ENCODE assay signal across 29 cellular contexts in genomic region chr20:38106461-38106860, GRCh38. TPM values are rescaled to one million over a fixed set of nuclear protein-coding genes. Genes with fewer than 3 reads are reported as not detected.
"Had no signal": no experiment of that assay in that cellular context is flagged by ENCODE, and none has a peak within 500 bp of the region (broad histone marks: within the 10 kb centered on the region; RNA-seq: fewer than 3 reads in every experiment).

No MANE protein-coding gene starts in this region.

- H3K27ac Mint-ChIP-seq: activated CD4-positive, alpha-beta memory T cell treated with anti-CD3 and anti-CD28 coated beads for 36 hours; activated CD4-positive, alpha-beta T cell treated with anti-CD3 and anti-CD28 coated beads, Interleukin-2, amount 10 ng/mL, durations not matched to agents 24 days and 14 days; activated naive CD4-positive, alpha-beta T cell treated with anti-CD3 and anti-CD28 coated beads, Interleukin-2, amount 10 ng/mL, durations not matched to agents 7 days and 5 days; activated naive CD8-positive, alpha-beta T cell treated with anti-CD3 and anti-CD28 coated beads, Interleukin-2, amount 10 ng/mL, durations not matched to agents 7 days and 5 days; brain; progenitor cell of endocrine pancreas; stimulated activated effector memory CD8-positive, alpha-beta T cell treated with anti-CD3 and anti-CD28 coated beads, Interleukin-12 subunit alpha, Interleukin-12 subunit beta, amount 100 ng/mL, for 72 hours; stimulated activated naive CD8-positive, alpha-beta T cell treated with anti-CD3 and anti-CD28 coated beads, Interleukin-15, Interleukin-2, amounts not matched to agents 100 ng/mL and 50 ng/mL, for 24 hours; T-helper 2 cell treated with Interferon-gamma antibody and Interleukin-4, amounts not matched to agents 5 μg/mL and 100 μg/mL, for 36 hours; type B pancreatic cell had no signal

- H3K4me1 Mint-ChIP-seq: activated CD4-positive, alpha-beta T cell treated with anti-CD3 and anti-CD28 coated beads, Interleukin-2, amount 10 ng/mL, durations not matched to agents 24 days and 14 days; activated naive CD4-positive, alpha-beta T cell treated with anti-CD3 and anti-CD28 coated beads, Interleukin-2, amount 10 ng/mL, durations not matched to agents 7 days and 5 days; activated naive CD8-positive, alpha-beta T cell treated with anti-CD3 and anti-CD28 coated beads, Interleukin-2, amount 10 ng/mL, durations not matched to agents 7 days and 5 days; stimulated activated effector memory CD8-positive, alpha-beta T cell treated with anti-CD3 and anti-CD28 coated beads, Interleukin-12 subunit alpha, Interleukin-12 subunit beta, amount 100 ng/mL, for 72 hours had no signal

- H3K27ac ChIP-seq: ascending aorta, esophagus squamous epithelium, ovary, skin epidermis, thoracic aorta, uterus had no signal

- H3K9me3 ChIP-seq: ascending aorta, esophagus squamous epithelium, heart right ventricle, ovary, thoracic aorta, uterus had no signal

- H3K27me3 Mint-ChIP-seq: activated CD4-positive, alpha-beta memory T cell treated with anti-CD3 and anti-CD28 coated beads for 36 hours; activated naive CD4-positive, alpha-beta T cell treated with anti-CD3 and anti-CD28 coated beads, Interleukin-2, amount 10 ng/mL, durations not matched to agents 7 days and 5 days; progenitor cell of endocrine pancreas; stimulated activated naive CD8-positive, alpha-beta T cell treated with anti-CD3 and anti-CD28 coated beads, Interleukin-15, Interleukin-2, amounts not matched to agents 100 ng/mL and 50 ng/mL, for 24 hours; type B pancreatic cell had no signal

- DNase-seq: activated CD4-positive, alpha-beta memory T cell treated with anti-CD3 and anti-CD28 coated beads for 36 hours; activated CD4-positive, alpha-beta T cell treated with anti-CD3 and anti-CD28 coated beads, Interleukin-2, amount 10 ng/mL, durations not matched to agents 24 days and 14 days; activated CD8-positive, alpha-beta memory T cell treated with anti-CD3 and anti-CD28 coated beads, Interleukin-2, amount 50 U/mL, for 4 hours; activated gamma-delta T cell; activated naive CD4-positive, alpha-beta T cell treated with anti-CD3 and anti-CD28 coated beads, Interleukin-2, amount 10 ng/mL, durations not matched to agents 7 days and 5 days; activated naive CD8-positive, alpha-beta T cell treated with anti-CD3 and anti-CD28 coated beads, Interleukin-2, amount 10 ng/mL, durations not matched to agents 7 days and 5 days; activated T-cell treated with anti-CD3 and anti-CD28 coated beads, Interleukin-2, amount 50 U/mL, for 1 hour; caudate nucleus; esophagus squamous epithelium; foreskin melanocyte; left ventricle myocardium superior; ovary; stimulated activated CD4-positive, alpha-beta T cell treated with anti-CD3 and anti-CD28 coated beads, Interleukin-12 subunit alpha, Interleukin-12 subunit beta, amount 100 ng/mL, for 4 hours; stimulated activated CD4-positive, alpha-beta T cell treated with anti-CD3 and anti-CD28 coated beads, Interleukin-4, amount 100 ng/mL, for 1 hour; uterus had no signal

- ATAC-seq: activated CD4-positive, CD25-positive, alpha-beta regulatory T cell treated with anti-CD3 and anti-CD28 coated beads, Interleukin-2, amount 50 U/mL, for 24 hours; heart right ventricle; left ventricle myocardium superior; sciatic nerve; stimulated activated effector memory CD8-positive, alpha-beta T cell treated with anti-CD3 and anti-CD28 coated beads, Interleukin-12 subunit alpha, Interleukin-12 subunit beta, amount 100 ng/mL, for 72 hours had no signal

- H3K27me3 ChIP-seq: ascending aorta, esophagus squamous epithelium, heart right ventricle, ovary, uterus had no signal

- H3K36me3 Mint-ChIP-seq: activated naive CD4-positive, alpha-beta T cell treated with anti-CD3 and anti-CD28 coated beads, Interleukin-2, amount 10 ng/mL, durations not matched to agents 7 days and 5 days; activated naive CD8-positive, alpha-beta T cell treated with anti-CD3 and anti-CD28 coated beads, Interleukin-2, amount 10 ng/mL, durations not matched to agents 7 days and 5 days; stimulated activated effector memory CD8-positive, alpha-beta T cell treated with anti-CD3 and anti-CD28 coated beads, Interleukin-12 subunit alpha, Interleukin-12 subunit beta, amount 100 ng/mL, for 72 hours; type B pancreatic cell had no signal

- H3K36me3 ChIP-seq: ascending aorta, esophagus squamous epithelium, heart right ventricle, ovary, thoracic aorta, uterus had no signal

- H3K9me3 Mint-ChIP-seq: activated CD4-positive, alpha-beta memory T cell treated with anti-CD3 and anti-CD28 coated beads for 36 hours; activated CD4-positive, alpha-beta T cell treated with anti-CD3 and anti-CD28 coated beads, Interleukin-2, amount 10 ng/mL, durations not matched to agents 24 days and 14 days; activated naive CD4-positive, alpha-beta T cell treated with anti-CD3 and anti-CD28 coated beads, Interleukin-2, amount 10 ng/mL, durations not matched to agents 7 days and 5 days; activated naive CD8-positive, alpha-beta T cell treated with anti-CD3 and anti-CD28 coated beads, Interleukin-2, amount 10 ng/mL, durations not matched to agents 7 days and 5 days; stimulated activated effector memory CD8-positive, alpha-beta T cell treated with anti-CD3 and anti-CD28 coated beads, Interleukin-12 subunit alpha, Interleukin-12 subunit beta, amount 100 ng/mL, for 72 hours; stimulated activated naive CD8-positive, alpha-beta T cell treated with anti-CD3 and anti-CD28 coated beads, Interleukin-15, Interleukin-2, amounts not matched to agents 100 ng/mL and 50 ng/mL, for 24 hours; T-helper 2 cell treated with Interferon-gamma antibody and Interleukin-4, amounts not matched to agents 5 μg/mL and 100 μg/mL, for 36 hours; type B pancreatic cell had no signal

- H3K4me3 Mint-ChIP-seq: activated CD4-positive, alpha-beta memory T cell treated with anti-CD3 and anti-CD28 coated beads for 36 hours; activated CD4-positive, alpha-beta T cell treated with anti-CD3 and anti-CD28 coated beads, Interleukin-2, amount 10 ng/mL, durations not matched to agents 24 days and 14 days; activated naive CD4-positive, alpha-beta T cell treated with anti-CD3 and anti-CD28 coated beads, Interleukin-2, amount 10 ng/mL, durations not matched to agents 7 days and 5 days; activated naive CD8-positive, alpha-beta T cell treated with anti-CD3 and anti-CD28 coated beads, Interleukin-2, amount 10 ng/mL, durations not matched to agents 7 days and 5 days; brain; nephron; stimulated activated effector memory CD8-positive, alpha-beta T cell treated with anti-CD3 and anti-CD28 coated beads, Interleukin-12 subunit alpha, Interleukin-12 subunit beta, amount 100 ng/mL, for 72 hours; stimulated activated naive CD8-positive, alpha-beta T cell treated with anti-CD3 and anti-CD28 coated beads, Interleukin-15, Interleukin-2, amounts not matched to agents 100 ng/mL and 50 ng/mL, for 24 hours; T-helper 2 cell treated with Interferon-gamma antibody and Interleukin-4, amounts not matched to agents 5 μg/mL and 100 μg/mL, for 36 hours; type B pancreatic cell had no signal

- H3K4me3 ChIP-seq: ascending aorta, esophagus squamous epithelium, heart right ventricle, ovary, skin epidermis, thoracic aorta, uterus had no signal

RNA-seq across cellular contexts. Expression of gene TGM2, which starts 58.6 kb away (rescaled TPM):
- total RNA-seq: activated CD4-positive, alpha-beta memory T cell treated with anti-CD3 and anti-CD28 coated beads for 36 hours; activated CD8-positive, alpha-beta memory T cell treated with anti-CD3 and anti-CD28 coated beads for 36 hours had no signal
